Comparison of ENCODE assay signal across 8 cellular contexts in the genomic region with DNA sequence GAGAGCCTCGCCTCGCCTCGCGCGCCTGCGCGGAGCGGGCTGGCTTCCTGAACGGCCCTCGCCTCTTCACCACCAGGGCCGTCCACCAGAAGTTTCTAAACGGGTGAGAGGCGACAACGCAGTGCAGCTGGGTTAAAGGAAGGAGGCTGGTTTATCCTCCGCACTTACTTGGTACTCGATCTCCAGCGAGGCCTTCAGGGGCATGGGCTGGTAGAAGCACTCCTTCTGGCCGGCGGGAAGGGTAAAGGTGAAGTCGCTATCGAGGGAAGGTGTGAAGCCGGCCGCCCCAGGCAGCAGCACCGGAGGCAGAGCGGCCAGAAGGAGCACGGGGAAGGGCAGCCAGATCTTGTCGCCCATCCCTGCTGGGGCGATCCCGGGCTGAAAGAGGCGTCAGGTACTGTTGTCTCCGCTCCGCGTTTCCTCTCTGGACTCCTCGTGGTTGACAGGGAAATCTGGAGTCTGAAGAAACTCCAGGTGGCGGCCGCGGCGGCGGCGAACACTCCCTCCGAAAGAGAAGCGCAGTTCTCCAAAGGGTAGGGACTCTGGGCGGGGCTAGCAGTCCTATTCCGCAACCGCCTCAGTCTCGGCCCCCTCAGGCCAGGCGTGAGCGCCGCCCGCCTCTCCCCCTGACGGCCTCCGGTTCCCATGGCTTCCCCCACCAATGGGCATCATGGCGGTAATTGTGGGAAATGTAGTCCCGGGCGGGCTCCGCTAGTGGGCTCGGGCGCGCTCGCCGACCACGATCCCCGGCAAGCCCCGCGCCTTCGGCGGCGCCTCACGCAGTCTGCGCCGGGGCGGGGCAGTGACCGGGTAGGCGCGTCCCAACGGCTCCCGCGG. TPM values are rescaled to one million over a fixed set of nuclear protein-coding genes. Genes with fewer than 3 reads are reported as not detected.
DNase-seq lines count a peak whose midpoint lies in the region; ATAC-seq and TF ChIP-seq lines count a peak whose summit lies in the region.

A gene (minus strand): TSS at position 528 of the 837 bp plus-strand sequence. CDS start 171 bp downstream, at position 357.

- ATAC-seq in GM19351 (IDR thresholded peaks at IDR 0.05; ENCODE audit: unreplicated experiment) = peak; percentile 76
- peak; percentile 80 for ATAC-seq in HG03521 (IDR thresholded peaks at IDR 0.05; ENCODE audit: unreplicated experiment)
- peak; percentile 93 for ATAC-seq in left colon

- peak; percentile 99 for DNase-seq in CD14-positive monocyte (ENCODE audit: low spot score)
- DNase-seq in NCI-H69 (lab: John Stamatoyannopoulos, UW) = peak; percentile 97
- peak; percentile 98 for DNase-seq in activated CD4-positive, alpha-beta T cell treated with anti-CD3 and anti-CD28 coated beads, Interleukin-2, amount 10 ng/mL, durations not matched to agents 7 days and 5 days
- peak; percentile 82 for DNase-seq in cortex of kidney (lab: John Stamatoyannopoulos, UW)
- peak; percentile 97 to 99 for DNase-seq in left colon
- peak; percentile 97 for DNase-seq in stimulated activated CD4-positive, alpha-beta T cell treated with anti-CD3 and anti-CD28 coated beads, Interleukin-1b, Interleukin-23, amount 100 ng/mL, for 48 hours

- peaks cover 40% of the 10 kb centered on the region for H3K4me1 Mint-ChIP-seq in CD14-positive monocyte
- peaks cover 55% of the 10 kb centered on the region for H3K4me1 Mint-ChIP-seq in activated CD4-positive, alpha-beta T cell treated with anti-CD3 and anti-CD28 coated beads, Interleukin-2, amount 10 ng/mL, durations not matched to agents 7 days and 5 days

- intact Hi-C loops in CD14-positive monocyte (cut with micrococcal nuclease) = loop anchor here in 1 of 2 donors (5.0 kb wide), 2 partner anchors 98 to 167 kb away; a partner anchor contains a TSS
- intact Hi-C loops in left colon (cut with DNase I, micrococcal nuclease) = loop anchor here in 1 of 2 donors (10.0 kb wide), 1 partner anchor 95 kb away; no protein-coding TSS in a partner anchor

- H3K9me3 Mint-ChIP-seq in CD14-positive monocyte = peaks cover 0 to 6% (median 0%) of the 10 kb centered on the region in 7 donors
- no peaks in the 10 kb centered on the region for H3K9me3 Mint-ChIP-seq in activated CD4-positive, alpha-beta T cell treated with anti-CD3 and anti-CD28 coated beads, Interleukin-2, amount 10 ng/mL, durations not matched to agents 7 days and 5 days

- H3K36me3 Mint-ChIP-seq in CD14-positive monocyte = peaks cover 5 to 15% of the 10 kb centered on the region in 2 donors
- H3K36me3 Mint-ChIP-seq in activated CD4-positive, alpha-beta T cell treated with anti-CD3 and anti-CD28 coated beads, Interleukin-2, amount 10 ng/mL, durations not matched to agents 7 days and 5 days (ENCODE audit: low read depth) = peaks cover 32% of the 10 kb centered on the region

- CTCF ChIA-PET in activated CD4-positive, alpha-beta T cell treated with anti-CD3 and anti-CD28 coated beads, Interleukin-2, amount 10 ng/mL, durations not matched to agents 7 days and 5 days (lab: Charles Lee) = interaction anchor here (2.0 kb wide), 1 partner anchor 137 kb away, joined by 6 read pairs; no protein-coding TSS in a partner anchor

- peak within 1 kb of the TSS; percentile 98 to 99 for H3K4me3 Mint-ChIP-seq in CD14-positive monocyte
- peak within 1 kb of the TSS; percentile 84 for H3K4me3 Mint-ChIP-seq in activated CD4-positive, alpha-beta T cell treated with anti-CD3 and anti-CD28 coated beads, Interleukin-2, amount 10 ng/mL, durations not matched to agents 7 days and 5 days

- peak; percentile 15 for TF ChIP-seq CTCF in CD14-positive monocyte (IDR thresholded peaks at IDR 0.05)

- H3K27ac Mint-ChIP-seq in CD14-positive monocyte = peak within 1 kb of the TSS; percentile 99 to 100 (median 100)
- peak within 1 kb of the TSS; percentile 97 for H3K27ac Mint-ChIP-seq in activated CD4-positive, alpha-beta T cell treated with anti-CD3 and anti-CD28 coated beads, Interleukin-2, amount 10 ng/mL, durations not matched to agents 7 days and 5 days

- no peaks in the 10 kb centered on the region for H3K27me3 Mint-ChIP-seq in CD14-positive monocyte (ENCODE audit: low read depth in 3 of 3)
- no peaks in the 10 kb centered on the region for H3K27me3 Mint-ChIP-seq in activated CD4-positive, alpha-beta T cell treated with anti-CD3 and anti-CD28 coated beads, Interleukin-2, amount 10 ng/mL, durations not matched to agents 7 days and 5 days

- POLR2A ChIA-PET in activated CD4-positive, alpha-beta T cell treated with anti-CD3 and anti-CD28 coated beads, Interleukin-2, amount 10 ng/mL, durations not matched to agents 7 days and 5 days (lab: Charles Lee) = no interaction called here

RNA-seq across cellular contexts. Expression of the gene that starts here (rescaled TPM):
- 10 to 100 TPM; 62.8 to 75.8 TPM for polyA plus RNA-seq in CD14-positive monocyte
- total RNA-seq in activated CD4-positive, alpha-beta T cell treated with anti-CD3 and anti-CD28 coated beads, Interleukin-2, amount 10 ng/mL, durations not matched to agents 7 days and 5 days = 10 to 100 TPM; 42.6 to 44.7 TPM
- 10 to 100 TPM; 55.2 to 62.5 TPM for total RNA-seq in left colon

Comparison
In these comparisons a context has a peak if more than half of its experiments do, and no peak if none do; other contexts are left out.
1. Peak in every context shown above with its lines: DNase-seq and ATAC-seq.